Comparison of ENCODE assay signal across 8 cellular contexts in genomic region chr1:50774759-50775351, GRCh38.
DNase-seq lines count a peak whose midpoint lies in the region; ATAC-seq, FAIRE-seq and TF ChIP-seq lines count a peak whose summit lies in the region.

No MANE protein-coding gene starts in this region.

- CTCF ChIA-PET in H1 (lab: Charles Lee; ENCODE audit: partially characterized antibody), result interaction anchor here (0.5 to 7.5 kb wide), 34 partner anchors 9 to 522 kb away, joined by 3 to 54 read pairs (median 4); partner anchors contain the start of gene FAF1

- no peak overlapping the region for H2BK20ac ChIP-seq in H1 (ENCODE audit: low read length)

- no peaks in the 10 kb centered on the region for H3K9me2 ChIP-seq in Karpas-422 (replicated peaks; ENCODE audit: insufficient read depth, low read length)

- no peak overlapping the region for H2AK5ac ChIP-seq in H1 (ENCODE audit: low read depth, low read length)

- H2BK5ac ChIP-seq in H1 (ENCODE audit: low read depth, low read length), result no peak overlapping the region

- POLR2A ChIA-PET in H1 (lab: Charles Lee; ENCODE audit: partially characterized antibody), result interaction anchor here (0.6 kb wide), 1 partner anchor 153 kb away, joined by 4 read pairs; no protein-coding TSS in a partner anchor

- intact Hi-C loops in mucosa of descending colon (cut with DNase I, micrococcal nuclease), result loop anchor here (10.0 kb wide), 1 partner anchor 410 kb away; no protein-coding TSS in a partner anchor

- no peak for FAIRE-seq in H1 (lab: Jason Lieb, UNC)

- H3K27me3 ChIP-seq in Karpas-422 (ENCODE audit: low read length), result no peaks in the 10 kb centered on the region
- no peaks in the 10 kb centered on the region for H3K27me3 ChIP-seq in H1 (replicated peaks in 1 of 4; ENCODE audit: control insufficient read depth in 3 of 4, extremely low read depth in 1 of 4, insufficient read depth in 3 of 4, low read length in 3 of 4)

- no peak for TF ChIP-seq POLR2A in H1 (IDR thresholded peaks at IDR 0.05; ENCODE audit: control extremely low read depth in 1 of 2, low read depth in 2 of 2, low read length in 2 of 2)

- H3K9me3 ChIP-seq in Karpas-422 (ENCODE audit: low read length) (no peaks in the 10 kb centered on the region), H1 (ENCODE audit: insufficient read depth in 2 of 2, low read depth in 1 of 2, low read length in 1 of 2) (no peaks in the 10 kb centered on the region), mucosa of descending colon (no peaks in the 10 kb centered on the region)

- no peak overlapping the region for H2BK15ac ChIP-seq in H1 (ENCODE audit: low read length)

- no peak for TF ChIP-seq EP300 in H1 (IDR thresholded peaks at IDR 0.05; ENCODE audit: borderline replicate concordance in 1 of 2, low read depth in 2 of 2, low read length in 2 of 2)

- no peak overlapping the region for H4K91ac ChIP-seq in H1 (replicated peaks; ENCODE audit: insufficient read length, low read length)

- H3K18ac ChIP-seq in H1 (ENCODE audit: extremely low read depth, low read length), result no peak overlapping the region

- no peak overlapping the region for H3K23ac ChIP-seq in H1 (ENCODE audit: insufficient read length)

- no peak overlapping the region for H2BK120ac ChIP-seq in H1 (replicated peaks; ENCODE audit: low read depth, low read length)

- H3K79me1 ChIP-seq in H1 (ENCODE audit: low read depth, low read length), result no peaks in the 10 kb centered on the region

- H3K79me2 ChIP-seq in Karpas-422 (ENCODE audit: low read length), result peaks cover 70% of the 10 kb centered on the region
- no peaks in the 10 kb centered on the region; a peak in 1 of 4 replicates for H3K79me2 ChIP-seq in H1 (ENCODE audit: control insufficient read depth in 1 of 2, insufficient read depth in 2 of 2, low read length in 2 of 2)

- H4K20me1 ChIP-seq in Karpas-422 (ENCODE audit: insufficient read depth, low read depth, low read length), result no peaks in the 10 kb centered on the region
- H4K20me1 ChIP-seq in H1 (replicated peaks in 1 of 2; ENCODE audit: control insufficient read depth in 1 of 2, insufficient read depth in 2 of 2, low read length in 2 of 2), result no peaks in the 10 kb centered on the region

- DNase-seq in SIG-M5 treated with dmso at 0.1 percent for 504 hours (lab: John Stamatoyannopoulos, UW; ENCODE audit: unreplicated experiment) (peak; percentile 26), SIG-M5 (lab: John Stamatoyannopoulos, UW) (no peak), Karpas-422 (peak; percentile 86), OCI-M1 (lab: John Stamatoyannopoulos, UW) (peak; percentile 77), H1 (ENCODE audit: low read depth in 1 of 2, low spot score in 2 of 2) (no peak), mucosa of descending colon (peak in 1 of 3 donors; percentile 34)
- no peak for DNase-seq in activated CD4-positive, CD25-positive, alpha-beta regulatory T cell treated with anti-CD3 and anti-CD28 coated beads, Interleukin-2, amount 50 U/mL, for 72 hours

- H3K36me3 ChIP-seq in Karpas-422 (ENCODE audit: insufficient read depth, low read length) (no peaks in the 10 kb centered on the region), H1 (ENCODE audit: control insufficient read depth in 2 of 4, insufficient read depth in 4 of 4, low read length in 3 of 4) (no peaks in the 10 kb centered on the region), mucosa of descending colon (ENCODE audit: low read depth) (no peaks in the 10 kb centered on the region)

- ATAC-seq in mucosa of descending colon (peak; percentile 79), HG03025 (IDR thresholded peaks at IDR 0.05; ENCODE audit: low FRiP score, unreplicated experiment) (no peak)

- TF ChIP-seq RAD21 in H1 (IDR thresholded peaks at IDR 0.05 in 1 of 2, conservative IDR thresholded peaks at IDR 0.05 in 1 of 2; ENCODE audit: low read depth in 2 of 2, low read length in 2 of 2), result peak; percentile 73 to 79

- no peak overlapping the region for H3K9ac ChIP-seq in Karpas-422 (ENCODE audit: low read length)
- no peak overlapping the region for H3K9ac ChIP-seq in H1 (replicated peaks in 1 of 4; ENCODE audit: extremely low read depth in 1 of 4, low read depth in 3 of 4, low read length in 3 of 4)

- H2BK12ac ChIP-seq in H1 (ENCODE audit: low read depth, low read length), result no peak overlapping the region

- H2AFZ ChIP-seq in Karpas-422 (ENCODE audit: low read length), result no peak overlapping the region
- no peak overlapping the region for H2AFZ ChIP-seq in H1 (ENCODE audit: low read length)

- H3K23me2 ChIP-seq in H1 (ENCODE audit: low read depth, low read length), result no peaks in the 10 kb centered on the region

- no peak overlapping the region for H3K4ac ChIP-seq in H1 (replicated peaks; ENCODE audit: insufficient read length, low read depth, low read length)

- no peak overlapping the region for H4K8ac ChIP-seq in H1 (ENCODE audit: extremely low read depth, insufficient read depth, low read length)

- no peak overlapping the region for H3K4me3 ChIP-seq in Karpas-422 (ENCODE audit: low read length)
- H3K4me3 ChIP-seq in H1 (ENCODE audit: extremely low read depth in 1 of 4, insufficient read depth in 2 of 4, low read depth in 3 of 4, low read length in 4 of 4), result no peak overlapping the region
- H3K4me3 ChIP-seq in mucosa of descending colon, result no peak overlapping the region

- peak overlapping the region; percentile 16 for H3K4me2 ChIP-seq in Karpas-422 (ENCODE audit: low read depth, low read length, poor library complexity, severe bottlenecking)
- no peak overlapping the region for H3K4me2 ChIP-seq in H1 (ENCODE audit: insufficient read depth in 1 of 2, low read depth in 2 of 2, low read length in 2 of 2)

- H3K4me1 ChIP-seq in Karpas-422 (ENCODE audit: low read length), result peaks cover 7% of the 10 kb centered on the region
- no peaks in the 10 kb centered on the region for H3K4me1 ChIP-seq in H1 (replicated peaks in 1 of 4; ENCODE audit: control insufficient read depth in 3 of 4, insufficient read depth in 4 of 4, low read length in 3 of 4)
- peaks cover 5% of the 10 kb centered on the region for H3K4me1 ChIP-seq in mucosa of descending colon (ENCODE audit: low read depth)

- H3K56ac ChIP-seq in H1 (replicated peaks; ENCODE audit: insufficient read length, low read depth, low read length), result no peak overlapping the region

- 19% methylated on average over 2 of the region's 2 CpGs; no CpG with 5 or more reads in 1 of the 2 experiments for WGBS in H1 (ENCODE audit: extremely low coverage in 1 of 2, insufficient coverage in 1 of 2, insufficient read length in 1 of 2, insufficient replicate concordance in 2 of 2, low coverage in 1 of 2, low lambda C conversion rate in 2 of 2, missing lambda C conversion rate in 1 of 2), 2 experiments

- no peak overlapping the region for H3K14ac ChIP-seq in H1 (ENCODE audit: insufficient read length)

- H3K27ac ChIP-seq in Karpas-422 (ENCODE audit: low read length), result 0 out of 2 replicates have a peak overlapping the region, but pooled peaks have one; percentile 9
- H3K27ac ChIP-seq in H1 (ENCODE audit: low read depth, low read length), result no peak overlapping the region

- peak in 2 of 3 experiments; percentile 41 to 65; a peak in 2 of 4 replicates for TF ChIP-seq CTCF in H1 (IDR thresholded peaks at IDR 0.05; ENCODE audit: control extremely low read depth in 1 of 3, insufficient read depth in 1 of 3, low read depth in 1 of 3, low read length in 3 of 3)
- TF ChIP-seq CTCF in mucosa of descending colon (IDR thresholded peaks at IDR 0.05), result peak; percentile 32

- H4K5ac ChIP-seq in H1 (ENCODE audit: insufficient read length, low read depth, low read length), result no peak overlapping the region

TF ChIP-seq in H1, 55 proteins besides CTCF, POLR2A, EP300 and RAD21:
- TF ChIP-seq ASH2L (IDR thresholded peaks at IDR 0.05; ENCODE audit: low read length) (no peak), E2F6 (IDR thresholded peaks at IDR 0.05) (no peak), SP1 (IDR thresholded peaks at IDR 0.05; ENCODE audit: low read depth, low read length) (no peak), POU5F1 (IDR thresholded peaks at IDR 0.05; ENCODE audit: low read depth, low read length) (no peak), SIX5 (IDR thresholded peaks at IDR 0.05; ENCODE audit: low read depth, low read length) (no peak), TEAD4 (IDR thresholded peaks at IDR 0.05; ENCODE audit: low read depth, low read length) (no peak), SIRT6 (IDR thresholded peaks at IDR 0.05; ENCODE audit: low read length) (no peak), CTBP2 (IDR thresholded peaks at IDR 0.05; ENCODE audit: borderline replicate concordance, insufficient read depth, insufficient read length, low read length) (no peak)

Comparison
In these comparisons a context has a peak if more than half of its experiments do, and no peak if none do; other contexts are left out.
1. DNase-seq: peak in SIG-M5 treated with dmso at 0.1 percent for 504 hours (single experiment), Karpas-422 (single experiment) and OCI-M1 (single experiment); none in SIG-M5 (single experiment), H1 (0 of 2) and activated CD4-positive, CD25-positive, alpha-beta regulatory T cell treated with anti-CD3 and anti-CD28 coated beads, Interleukin-2, amount 50 U/mL, for 72 hours (single experiment).